In the genomic region with DNA sequence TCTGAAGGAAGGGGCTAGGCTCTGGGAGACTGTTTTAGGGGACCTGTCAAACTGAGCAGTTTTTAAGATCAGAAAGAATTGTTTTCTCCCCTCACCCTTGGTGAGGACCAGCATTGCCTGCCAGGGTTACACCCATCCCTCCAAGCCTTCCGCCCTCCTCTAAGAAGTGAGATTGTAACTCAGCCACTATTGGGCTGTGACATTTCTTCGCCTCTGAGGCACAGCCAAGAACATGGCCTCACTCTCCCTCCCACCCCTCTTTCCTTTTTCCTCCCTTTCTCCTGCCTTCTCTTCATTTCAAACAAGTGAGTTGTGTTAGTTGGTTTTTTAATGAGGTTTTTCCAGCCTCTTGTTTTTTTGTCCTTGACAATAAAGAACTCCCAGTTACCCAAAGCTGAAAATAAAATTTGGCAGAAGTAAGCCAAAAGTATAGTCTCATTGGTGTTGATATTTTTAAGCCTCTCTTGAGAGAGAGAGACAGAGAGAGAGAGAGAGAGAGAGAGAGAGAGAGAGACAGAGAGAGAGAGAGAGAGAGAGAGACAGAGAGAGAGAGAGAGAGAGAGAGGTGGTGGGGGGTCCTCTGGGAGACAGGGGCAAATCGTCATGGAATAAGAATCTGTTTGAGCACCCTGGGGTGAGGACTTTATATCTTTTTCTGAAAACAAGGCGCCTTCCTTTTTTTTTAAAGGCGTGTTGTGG, we compare ENCODE assay signal across 19 cellular contexts.
DNase-seq lines count a peak whose midpoint lies in the region; ATAC-seq and TF ChIP-seq lines count a peak whose summit lies in the region.
"Had no signal": no experiment of that assay in that cellular context is flagged by ENCODE, and none has a peak within 500 bp of the region (broad histone marks: within the 10 kb centered on the region; RNA-seq: fewer than 3 reads in every experiment).

No MANE protein-coding gene starts in this region.

- WGBS in stomach, 5 donors = 73 to 86% (median 86%) methylated on average over 5 of the region's 5 CpGs

- TF ChIP-seq POLR2A in stomach (IDR thresholded peaks at IDR 0.05) = no peak

- no peaks in the 10 kb centered on the region for H3K36me3 ChIP-seq in stomach
- H3K36me3 ChIP-seq: MG63 had no signal

- H3K27ac ChIP-seq in dorsolateral prefrontal cortex = peak overlapping the region in 47 of 59 donors; percentile 3 to 85 (median 49)
- H3K27ac ChIP-seq in layer of hippocampus (ENCODE audit: low read depth, low read length) = peak overlapping the region; percentile 78
- H3K27ac ChIP-seq in stomach = peak overlapping the region in 3 of 5 donors; percentile 39 to 60 (median 40)

- peaks cover 47% of the 10 kb centered on the region for H3K4me1 Mint-ChIP-seq in HFFc6 (ENCODE audit: low read depth)
- H3K4me1 Mint-ChIP-seq: memory B cell had no signal

- ATAC-seq in HG02678 (IDR thresholded peaks at IDR 0.05; ENCODE audit: unreplicated experiment) = no peak
- no peak for ATAC-seq in HG03108 (IDR thresholded peaks at IDR 0.05; ENCODE audit: unreplicated experiment)
- ATAC-seq: body of pancreas, GM23338, natural killer cell had no signal

- H3K9me3 ChIP-seq in stomach = no peaks in the 10 kb centered on the region
- H3K9me3 ChIP-seq: body of pancreas, MG63 had no signal

- H3K27me3 ChIP-seq in dorsolateral prefrontal cortex (no peaks in the 10 kb centered on the region), layer of hippocampus (ENCODE audit: control insufficient read depth, insufficient read depth, low read length) (no peaks in the 10 kb centered on the region), stomach (no peaks in the 10 kb centered on the region)
- H3K27me3 ChIP-seq: body of pancreas, MG63 had no signal

- H3K9me3 Mint-ChIP-seq in HFFc6 = no peaks in the 10 kb centered on the region
- H3K9me3 Mint-ChIP-seq: GM23338, memory B cell, natural killer cell, type B pancreatic cell had no signal

- no peak for TF ChIP-seq EP300 in stomach (IDR thresholded peaks at IDR 0.05)

- H3K4me3 Mint-ChIP-seq in HFFc6 = no peak overlapping the region
- H3K4me3 Mint-ChIP-seq: GM23338, memory B cell, natural killer cell, type B pancreatic cell had no signal

- intact Hi-C loops in dorsolateral prefrontal cortex (cut with DNase I) = no loop called here
- intact Hi-C loops in stomach (cut with DNase I; ENCODE audit: low total_unique reads) = no loop called here

- no peaks in the 10 kb centered on the region for H3K36me3 Mint-ChIP-seq in HFFc6 (ENCODE audit: low read depth)
- H3K36me3 Mint-ChIP-seq: natural killer cell had no signal

- no peak for TF ChIP-seq CTCF in HFFc6 (IDR thresholded peaks at IDR 0.05)
- no peak for TF ChIP-seq CTCF in dorsolateral prefrontal cortex (IDR thresholded peaks at IDR 0.05 in 54 of 56, conservative IDR thresholded peaks at IDR 0.05 in 2 of 56; ENCODE audit: low read depth in 1 of 56, partially characterized antibody in 56 of 56)
- no peak for TF ChIP-seq CTCF in stomach (IDR thresholded peaks at IDR 0.05)

- DNase-seq in HFFc6 (no peak), dorsolateral prefrontal cortex (no peak), stomach (no peak), DMS153 (lab: John Stamatoyannopoulos, UW) (no peak), NCI-H748 treated with DMSO at 0.1 percent for 48 hours (lab: John Stamatoyannopoulos, UW) (no peak)
- DNase-seq: activated naive CD4-positive, alpha-beta T cell; DMS79 treated with DMSO at 0.1 percent for 48 hours; MG63; natural killer cell; NCI-H1694 treated with DMSO at 0.1 percent for 48 hours; RPMI8226; T-helper 1 cell had no signal

- H3K4me3 ChIP-seq in dorsolateral prefrontal cortex = peak overlapping the region in 2 of 59 donors; percentile 21 to 29
- H3K4me3 ChIP-seq in stomach = no peak overlapping the region
- H3K4me3 ChIP-seq: body of pancreas, GM23338, MG63 had no signal

- peak overlapping the region; percentile 86 for H3K27ac Mint-ChIP-seq in HFFc6
- H3K27ac Mint-ChIP-seq: memory B cell, type B pancreatic cell had no signal

- H3K27me3 Mint-ChIP-seq in HFFc6 (ENCODE audit: insufficient read depth) = peaks cover 3% of the 10 kb centered on the region
- H3K27me3 Mint-ChIP-seq: memory B cell had no signal

- peaks cover 0 to 16% (median 8%) of the 10 kb centered on the region in 4 donors for H3K4me1 ChIP-seq in stomach
- H3K4me1 ChIP-seq: body of pancreas had no signal
